Comparison of ENCODE assay signal across 8 cellular contexts in genomic region chr11:65961267-65962135, GRCh38.
DNase-seq lines count a peak whose midpoint lies in the region; ATAC-seq and TF ChIP-seq lines count a peak whose summit lies in the region.

TSS of gene SART1 (plus strand) at chr11:65961734. CDS start at chr11:65961781, 47 bp downstream.

- peak within 1 kb of the TSS; percentile 94 for H3K4me3 Mint-ChIP-seq in activated naive CD4-positive, alpha-beta T cell treated with anti-CD3 and anti-CD28 coated beads, Interleukin-2, amount 50 U/mL, for 24 hours

- peak within 1 kb of the TSS; percentile 82 for H3K4me3 ChIP-seq in GM06990 (replicated peaks; ENCODE audit: low read depth, low read length)

- peak within 1 kb of the TSS; percentile 88 for H3K27ac ChIP-seq in substantia nigra (ENCODE audit: low read depth, low read length, poor library complexity, severe bottlenecking)

- no peak for TF ChIP-seq CTCF in GM06990 (IDR thresholded peaks at IDR 0.05; ENCODE audit: insufficient read depth, low read length, poor library complexity, severe bottlenecking)

- H3K36me3 ChIP-seq in GM06990 (ENCODE audit: control insufficient read depth, insufficient read depth, low read length) = peaks cover 23% of the 10 kb centered on the region

- no peaks in the 10 kb centered on the region for H3K27me3 Mint-ChIP-seq in activated naive CD4-positive, alpha-beta T cell treated with anti-CD3 and anti-CD28 coated beads, Interleukin-2, amount 50 U/mL, for 24 hours

- no peaks in the 10 kb centered on the region for H3K27me3 ChIP-seq in GM06990 (replicated peaks; ENCODE audit: control insufficient read depth, insufficient read depth, low read length)

- H3K27ac Mint-ChIP-seq in activated naive CD4-positive, alpha-beta T cell treated with anti-CD3 and anti-CD28 coated beads, Interleukin-2, amount 50 U/mL, for 24 hours = peak within 1 kb of the TSS; percentile 99

- peaks cover 17% of the 10 kb centered on the region for H3K36me3 Mint-ChIP-seq in activated naive CD4-positive, alpha-beta T cell treated with anti-CD3 and anti-CD28 coated beads, Interleukin-2, amount 50 U/mL, for 24 hours

- DNase-seq in GM06990 (ENCODE audit: extremely low read depth, insufficient read length) = peak; percentile 94
- peak; percentile 98 for DNase-seq in NCI-H1105 (lab: John Stamatoyannopoulos, UW)
- DNase-seq in SKM-1 (lab: John Stamatoyannopoulos, UW; ENCODE audit: unreplicated experiment) = peak; percentile 92
- DNase-seq in germinal center (ENCODE audit: low spot score) = peak; percentile 98
- DNase-seq in non-pigmented ciliary epithelial cell (ENCODE audit: low read depth) = peak; percentile 80
- DNase-seq in substantia nigra (lab: John Stamatoyannopoulos, UW) = peak; percentile 75 to 98 (median 94)

- H3K4me1 Mint-ChIP-seq in activated naive CD4-positive, alpha-beta T cell treated with anti-CD3 and anti-CD28 coated beads, Interleukin-2, amount 50 U/mL, for 24 hours = peaks cover 53% of the 10 kb centered on the region

- no peaks in the 10 kb centered on the region for H3K9me3 Mint-ChIP-seq in activated naive CD4-positive, alpha-beta T cell treated with anti-CD3 and anti-CD28 coated beads, Interleukin-2, amount 50 U/mL, for 24 hours

- peak; percentile 85 for ATAC-seq in HG02588 (IDR thresholded peaks at IDR 0.05; ENCODE audit: unreplicated experiment)

Comparison
In these comparisons a context has a peak if more than half of its experiments do, and no peak if none do; other contexts are left out.
1. Peak in every context shown above with its lines: DNase-seq, ATAC-seq, H3K4me3 ChIP-seq and H3K27ac ChIP-seq.